11 cellular contexts compared by ENCODE assay signal in the genomic region with DNA sequence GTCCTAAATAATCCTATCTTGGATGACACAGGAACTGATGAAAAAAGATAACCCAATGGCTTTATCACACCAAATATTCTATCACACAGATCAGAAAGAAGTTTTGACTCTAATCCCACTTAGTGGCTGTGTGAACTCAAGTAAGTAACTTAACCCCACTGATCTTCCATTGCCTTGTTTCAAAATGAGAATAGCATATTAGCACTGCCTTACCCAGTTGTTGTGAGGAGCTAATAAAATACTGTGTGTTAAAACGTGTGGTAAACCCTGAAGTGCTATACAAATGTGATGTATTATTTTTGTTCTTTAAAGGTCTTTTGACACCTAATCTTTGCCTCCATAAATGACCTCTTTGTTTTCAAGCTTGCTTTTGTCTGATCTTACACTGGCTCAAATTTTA.
DNase-seq lines count a peak whose midpoint lies in the region; ATAC-seq and TF ChIP-seq lines count a peak whose summit lies in the region.
"Had no signal": no experiment of that assay in that cellular context is flagged by ENCODE, and none has a peak within 500 bp of the region (broad histone marks: within the 10 kb centered on the region; RNA-seq: fewer than 3 reads in every experiment).

No MANE protein-coding gene starts in this region.

- no peaks in the 10 kb centered on the region for H3K36me3 ChIP-seq in CD8-positive, alpha-beta T cell (ENCODE audit: insufficient read depth, low read length)
- H3K36me3 ChIP-seq: lower lobe of right lung had no signal

- no peaks in the 10 kb centered on the region for H3K36me3 Mint-ChIP-seq in CD8-positive, alpha-beta T cell
- H3K36me3 Mint-ChIP-seq in effector memory CD8-positive, alpha-beta T cell (ENCODE audit: insufficient read depth): no peaks in the 10 kb centered on the region

- no peak for ATAC-seq in CD8-positive, alpha-beta T cell
- ATAC-seq in GM21360 (IDR thresholded peaks at IDR 0.05; ENCODE audit: unreplicated experiment) (peak; percentile 19), HG03354 (IDR thresholded peaks at IDR 0.05; ENCODE audit: poor library complexity, severe bottlenecking, unreplicated experiment) (peak; percentile 9), HG02840 (IDR thresholded peaks at IDR 0.05; ENCODE audit: low FRiP score, unreplicated experiment) (no peak), GM21447 (IDR thresholded peaks at IDR 0.05; ENCODE audit: unreplicated experiment) (no peak), left cardiac atrium (no peak)
- ATAC-seq in effector memory CD8-positive, alpha-beta T cell (replicated peaks): peak; percentile 10

- CTCF ChIA-PET in CD8-positive, alpha-beta T cell (lab: Charles Lee): interaction anchor here (1.7 to 2.1 kb wide), 2 partner anchors 13 to 57 kb away, joined by 4 to 14 read pairs; no protein-coding TSS in a partner anchor

- POLR2A ChIA-PET in CD8-positive, alpha-beta T cell (lab: Charles Lee): interaction anchor here (0.6 to 2.4 kb wide), 3 partner anchors 58 to 322 kb away, joined by 3 to 12 read pairs (median 3); no protein-coding TSS in a partner anchor

- TF ChIP-seq CTCF in CD8-positive, alpha-beta T cell (IDR thresholded peaks at IDR 0.05): no peak

- intact Hi-C loops in CD8-positive, alpha-beta T cell (cut with DNase I, micrococcal nuclease): no loop called here
- intact Hi-C loops in left cardiac atrium (cut with DNase I): no loop called here

- peak overlapping the region; percentile 83 for H3K27ac Mint-ChIP-seq in CD8-positive, alpha-beta T cell
- H3K27ac Mint-ChIP-seq in effector memory CD8-positive, alpha-beta T cell: peak overlapping the region; percentile 95 to 99

- H3K4me3 ChIP-seq in CD8-positive, alpha-beta T cell (ENCODE audit: low read depth, low read length): peak overlapping the region; percentile 34
- H3K4me3 ChIP-seq: lower lobe of right lung had no signal

- peak overlapping the region; percentile 63 for H3K4me3 Mint-ChIP-seq in CD8-positive, alpha-beta T cell
- H3K4me3 Mint-ChIP-seq in effector memory CD8-positive, alpha-beta T cell: peak overlapping the region; percentile 76 to 87

- H3K27me3 ChIP-seq in CD8-positive, alpha-beta T cell (ENCODE audit: insufficient read depth, low read length): no peaks in the 10 kb centered on the region

- H3K4me1 ChIP-seq in CD8-positive, alpha-beta T cell (ENCODE audit: insufficient read depth, low read length): peaks cover 31% of the 10 kb centered on the region

- H3K27ac ChIP-seq in CD8-positive, alpha-beta T cell (ENCODE audit: low read depth, low read length): peak overlapping the region; percentile 34
- H3K27ac ChIP-seq: lower lobe of right lung had no signal

- H3K9me3 ChIP-seq in CD8-positive, alpha-beta T cell (ENCODE audit: low read length): no peaks in the 10 kb centered on the region
- H3K9me3 ChIP-seq: lower lobe of right lung had no signal

- H3K4me1 Mint-ChIP-seq in CD8-positive, alpha-beta T cell (ENCODE audit: low read depth): peaks cover 29% of the 10 kb centered on the region
- H3K4me1 Mint-ChIP-seq in effector memory CD8-positive, alpha-beta T cell (ENCODE audit: low read depth in 2 of 2): peaks cover 11 to 35% of the 10 kb centered on the region in 2 donors

- no peaks in the 10 kb centered on the region for H3K27me3 Mint-ChIP-seq in CD8-positive, alpha-beta T cell (ENCODE audit: low read depth)
- no peaks in the 10 kb centered on the region for H3K27me3 Mint-ChIP-seq in effector memory CD8-positive, alpha-beta T cell

- no peak for DNase-seq in CD8-positive, alpha-beta T cell
- DNase-seq in effector memory CD8-positive, alpha-beta T cell: no peak
- DNase-seq in GDM1 (lab: John Stamatoyannopoulos, UW) (no peak), left cardiac atrium (no peak)
- DNase-seq: lower lobe of right lung, NCI-H187, trophoblast cell had no signal

- H3K9me3 Mint-ChIP-seq in CD8-positive, alpha-beta T cell: no peaks in the 10 kb centered on the region
- H3K9me3 Mint-ChIP-seq in effector memory CD8-positive, alpha-beta T cell: no peaks in the 10 kb centered on the region

Comparison
In these comparisons a context has a peak if more than half of its experiments do, and no peak if none do; other contexts are left out.
1. ATAC-seq: peak in GM21360 (single experiment), HG03354 (single experiment) and effector memory CD8-positive, alpha-beta T cell (single experiment); none in CD8-positive, alpha-beta T cell (single experiment), HG02840 (single experiment), GM21447 (single experiment) and left cardiac atrium (0 of 2).